Comparison of ENCODE assay signal across 1 cellular context in genomic region chr10:113716109-113717010, GRCh38.
TF ChIP-seq lines count a peak whose summit lies in the region.

No MANE protein-coding gene starts in this region.

TF ChIP-seq in GM12878, 131 proteins besides CTCF, POLR2A, EP300 and RAD21 (continued from another document):
- TF ChIP-seq E2F8 (IDR thresholded peaks at IDR 0.05; ENCODE audit: low read depth, partially characterized antibody) (no peak), ZNF217 (IDR thresholded peaks at IDR 0.05) (peak; percentile 49; the same call in 1 of the 2 replicates), ELK1 (IDR thresholded peaks at IDR 0.05; ENCODE audit: low read depth, low read length) (no peak), RELB (IDR thresholded peaks at IDR 0.05; ENCODE audit: low read depth) (0 out of 2 replicates have a peak, but pooled peaks have one; percentile 26), MEF2A (IDR thresholded peaks at IDR 0.05; ENCODE audit: insufficient read depth, low read depth, low read length) (0 out of 2 replicates have a peak, but pooled peaks have one; percentile 48), CBX3 (IDR thresholded peaks at IDR 0.05; ENCODE audit: borderline replicate concordance, low read depth) (no peak), MAX (IDR thresholded peaks at IDR 0.05; ENCODE audit: low read depth, low read length) (no peak), NR2C2 (IDR thresholded peaks at IDR 0.05; ENCODE audit: borderline replicate concordance, control insufficient read depth, insufficient read length, low read depth) (no peak), YY1 (IDR thresholded peaks at IDR 0.05; ENCODE audit: low read depth, low read length) (no peak), NRF1 (conservative IDR thresholded peaks at IDR 0.05; ENCODE audit: low read depth, low read length) (no peak), PML (IDR thresholded peaks at IDR 0.05; ENCODE audit: low read length) (0 out of 2 replicates have a peak, but pooled peaks have one; percentile 22), FOXM1 (IDR thresholded peaks at IDR 0.05; ENCODE audit: low read depth, low read length) (no peak), EED (IDR thresholded peaks at IDR 0.05; ENCODE audit: low read depth) (0 out of 2 replicates have a peak, but pooled peaks have one; percentile 18), DPF2 (IDR thresholded peaks at IDR 0.05) (peak; percentile 60), ETV6 (conservative IDR thresholded peaks at IDR 0.05 in 1 of 2, IDR thresholded peaks at IDR 0.05 in 1 of 2; ENCODE audit: borderline replicate concordance in 1 of 2, low read depth in 1 of 2) (peak in 1 of 2 experiments; percentile 31; a peak in 1 of 4 replicates), REST (IDR thresholded peaks at IDR 0.05; ENCODE audit: low read depth, low read length) (peak; percentile 63), NFIC (IDR thresholded peaks at IDR 0.05; ENCODE audit: low read depth, low read length) (peak; percentile 81), IKZF1 (conservative IDR thresholded peaks at IDR 0.05) (peak; percentile 71), SMAD5 (IDR thresholded peaks at IDR 0.05; ENCODE audit: low read depth) (no peak), ATF2 (IDR thresholded peaks at IDR 0.05; ENCODE audit: low read length) (0 out of 2 replicates have a peak, but pooled peaks have one; percentile 30), SMARCA5 (IDR thresholded peaks at IDR 0.05) (no peak), JUNB (IDR thresholded peaks at IDR 0.05) (peak; percentile 82), IKZF2 (IDR thresholded peaks at IDR 0.05) (peak; percentile 59 to 74; a peak in 3 of 4 replicates), CUX1 (IDR thresholded peaks at IDR 0.05; ENCODE audit: insufficient replicate concordance, low read depth, low read length) (no peak), ZSCAN29 (IDR thresholded peaks at IDR 0.05) (no peak), IRF4 (IDR thresholded peaks at IDR 0.05; ENCODE audit: low read depth, low read length) (peak; percentile 51; the same call in 1 of the 2 replicates), RUNX3 (IDR thresholded peaks at IDR 0.05; ENCODE audit: low read length) (peak; percentile 69), SMC3 (IDR thresholded peaks at IDR 0.05; ENCODE audit: borderline replicate concordance, low read length) (no peak), RELA (IDR thresholded peaks at IDR 0.05; ENCODE audit: borderline replicate concordance, partially characterized antibody) (no peak), CREM (IDR thresholded peaks at IDR 0.05; ENCODE audit: low read depth) (no peak)
